In the genomic region with DNA sequence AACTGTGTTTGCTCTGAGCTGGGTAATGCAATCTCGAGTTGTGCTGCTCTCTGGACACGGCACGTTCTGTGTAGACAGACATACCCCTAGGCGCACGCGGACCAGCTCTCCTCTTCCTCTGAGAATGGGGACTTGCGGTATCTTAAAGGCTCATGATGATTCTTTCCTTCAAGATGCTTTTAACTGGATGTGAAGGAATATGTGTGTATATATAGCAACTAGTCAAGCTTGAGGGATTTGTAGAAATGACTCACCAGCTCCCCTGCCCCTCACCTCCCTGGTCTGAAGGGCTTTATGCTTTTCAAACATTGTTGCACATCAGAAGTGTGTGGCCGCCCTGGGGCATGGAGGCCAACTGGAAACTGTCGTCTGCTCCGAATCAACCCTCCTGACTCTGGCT, we compare ENCODE assay signal across 19 cellular contexts.
DNase-seq lines count a peak whose midpoint lies in the region; ATAC-seq and TF ChIP-seq lines count a peak whose summit lies in the region.
"Had no signal": no experiment of that assay in that cellular context is flagged by ENCODE, and none has a peak within 500 bp of the region (broad histone marks: within the 10 kb centered on the region; RNA-seq: fewer than 3 reads in every experiment).

No MANE protein-coding gene starts in this region.

- H3K4me3 ChIP-seq in HEK293 (ENCODE audit: low read depth, low read length) (no peak overlapping the region), astrocyte of the cerebellum (ENCODE audit: low read depth, low read length) (no peak overlapping the region), hepatocyte (no peak overlapping the region), thyroid gland (replicated peaks in 1 of 3) (no peak overlapping the region)
- H3K4me3 ChIP-seq: heart left ventricle, mucosa of descending colon, ovary, spleen had no signal

- no peaks in the 10 kb centered on the region for H3K79me2 ChIP-seq in hepatocyte

- H3K4me1 ChIP-seq in HEK293 (ENCODE audit: control insufficient read depth, insufficient read depth, low read length) = peaks cover 3% of the 10 kb centered on the region; the same call in 1 of the 2 replicates
- H3K4me1 ChIP-seq in hepatocyte (ENCODE audit: insufficient read depth) = peaks cover 20% of the 10 kb centered on the region
- peaks cover 3 to 10% of the 10 kb centered on the region in 2 donors for H3K4me1 ChIP-seq in thyroid gland

- TF ChIP-seq CTCF in HEK293 (tag by site-specific recombination; IDR thresholded peaks at IDR 0.05) = no peak
- TF ChIP-seq CTCF in astrocyte of the cerebellum (IDR thresholded peaks at IDR 0.05; ENCODE audit: low read depth, low read length, missing control alignments) = no peak
- no peak for TF ChIP-seq CTCF in hepatocyte (IDR thresholded peaks at IDR 0.05; ENCODE audit: poor library complexity)
- TF ChIP-seq CTCF in thyroid gland (IDR thresholded peaks at IDR 0.05) = no peak

- in situ Hi-C loops in astrocyte of the cerebellum (cut with HindIII; ENCODE audit: low sequenced_read_pairs) = loop anchor here (10.0 kb wide), 1 partner anchor 321 kb away; no protein-coding TSS in a partner anchor

- no peak overlapping the region for H3K27ac Mint-ChIP-seq in T-helper 2 cell treated with Interferon-gamma antibody and Interleukin-4, amounts not matched to agents 5 μg/mL and 100 μg/mL, for 36 hours
- no peak overlapping the region for H3K27ac Mint-ChIP-seq in stimulated activated naive B cell treated with anti-CD40 and anti-IgM and Interleukin-4, amounts not matched to agents 10 μg/mL and 1 μg/mL and 100 μg/mL, for 72 hours
- H3K27ac Mint-ChIP-seq: stimulated activated naive CD8-positive, alpha-beta T cell treated with anti-CD3 and anti-CD28 coated beads, Interleukin-15, Interleukin-2, amounts not matched to agents 100 ng/mL and 50 ng/mL, for 24 hours had no signal

- H3K4me3 Mint-ChIP-seq in T-helper 2 cell treated with Interferon-gamma antibody and Interleukin-4, amounts not matched to agents 5 μg/mL and 100 μg/mL, for 36 hours = no peak overlapping the region
- no peak overlapping the region for H3K4me3 Mint-ChIP-seq in stimulated activated naive B cell treated with anti-CD40 and anti-IgM and Interleukin-4, amounts not matched to agents 10 μg/mL and 1 μg/mL and 100 μg/mL, for 72 hours
- H3K4me3 Mint-ChIP-seq: CD8-positive, alpha-beta memory T cell; stimulated activated naive CD8-positive, alpha-beta T cell treated with anti-CD3 and anti-CD28 coated beads, Interleukin-15, Interleukin-2, amounts not matched to agents 100 ng/mL and 50 ng/mL, for 24 hours had no signal

- no peak overlapping the region for H2AFZ ChIP-seq in hepatocyte

- H3K27me3 ChIP-seq in hepatocyte = no peaks in the 10 kb centered on the region
- H3K27me3 ChIP-seq in thyroid gland = no peaks in the 10 kb centered on the region
- H3K27me3 ChIP-seq: heart left ventricle, ovary had no signal

- WGBS in hepatocyte (ENCODE audit: low lambda C conversion rate, missing lambda C conversion rate) = 64% methylated on average over 10 of the region's 10 CpGs
- 30 to 45% methylated on average over 10 of the region's 10 CpGs for WGBS in thyroid gland, 2 donors

- no peak for ATAC-seq in HG03039 (IDR thresholded peaks at IDR 0.05; ENCODE audit: unreplicated experiment)
- ATAC-seq in stimulated activated naive B cell treated with anti-CD40 and anti-IgM and Interleukin-4, amounts not matched to agents 10 μg/mL and 1 μg/mL and 100 μg/mL, for 72 hours (replicated peaks) = no peak
- ATAC-seq: heart left ventricle, mucosa of descending colon had no signal

- H3K9me3 ChIP-seq in HEK293 (ENCODE audit: control insufficient read depth, insufficient read depth, low read depth, low read length) (no peaks in the 10 kb centered on the region), hepatocyte (ENCODE audit: low read depth) (no peaks in the 10 kb centered on the region), thyroid gland (no peaks in the 10 kb centered on the region)
- H3K9me3 ChIP-seq: heart left ventricle, mucosa of descending colon, ovary, spleen had no signal

- POLR2A ChIA-PET in HEK293 (lab: Yijun Ruan, JAX) = no interaction called here

- no peaks in the 10 kb centered on the region for H3K36me3 ChIP-seq in HEK293 (ENCODE audit: control insufficient read depth in 2 of 2, insufficient read depth in 1 of 2, low read length in 2 of 2)
- no peaks in the 10 kb centered on the region for H3K36me3 ChIP-seq in hepatocyte (replicated peaks; ENCODE audit: insufficient read depth, low read depth)
- H3K36me3 ChIP-seq in thyroid gland = no peaks in the 10 kb centered on the region
- H3K36me3 ChIP-seq: ovary had no signal

- peaks cover 1% of the 10 kb centered on the region for H3K4me1 Mint-ChIP-seq in T-helper 2 cell treated with Interferon-gamma antibody and Interleukin-4, amounts not matched to agents 5 μg/mL and 100 μg/mL, for 36 hours (ENCODE audit: low read depth)
- peaks cover 2 to 14% of the 10 kb centered on the region in 2 donors for H3K4me1 Mint-ChIP-seq in stimulated activated naive B cell treated with anti-CD40 and anti-IgM and Interleukin-4, amounts not matched to agents 10 μg/mL and 1 μg/mL and 100 μg/mL, for 72 hours
- H3K4me1 Mint-ChIP-seq: CD8-positive, alpha-beta memory T cell had no signal

- CTCF ChIA-PET in HEK293 (lab: Yijun Ruan, JAX) = interaction anchor here (0.6 to 1.9 kb wide), 7 partner anchors 9 to 551 kb away, joined by 3 to 13 read pairs (median 3); no protein-coding TSS in a partner anchor

- intact Hi-C loops in thyroid gland (cut with DNase I) = no loop called here

- H3K27me3 Mint-ChIP-seq in T-helper 2 cell treated with Interferon-gamma antibody and Interleukin-4, amounts not matched to agents 5 μg/mL and 100 μg/mL, for 36 hours (ENCODE audit: low read depth) = peaks cover 2% of the 10 kb centered on the region
- peaks cover 0 to 16% of the 10 kb centered on the region in 2 donors for H3K27me3 Mint-ChIP-seq in stimulated activated naive B cell treated with anti-CD40 and anti-IgM and Interleukin-4, amounts not matched to agents 10 μg/mL and 1 μg/mL and 100 μg/mL, for 72 hours
- H3K27me3 Mint-ChIP-seq: stimulated activated naive CD8-positive, alpha-beta T cell treated with anti-CD3 and anti-CD28 coated beads, Interleukin-15, Interleukin-2, amounts not matched to agents 100 ng/mL and 50 ng/mL, for 24 hours had no signal

- H3K36me3 Mint-ChIP-seq in T-helper 2 cell treated with Interferon-gamma antibody and Interleukin-4, amounts not matched to agents 5 μg/mL and 100 μg/mL, for 36 hours (ENCODE audit: low read depth) = no peaks in the 10 kb centered on the region
- no peaks in the 10 kb centered on the region for H3K36me3 Mint-ChIP-seq in stimulated activated naive B cell treated with anti-CD40 and anti-IgM and Interleukin-4, amounts not matched to agents 10 μg/mL and 1 μg/mL and 100 μg/mL, for 72 hours
- H3K36me3 Mint-ChIP-seq: CD8-positive, alpha-beta memory T cell had no signal

- H3K9me3 Mint-ChIP-seq in T-helper 2 cell treated with Interferon-gamma antibody and Interleukin-4, amounts not matched to agents 5 μg/mL and 100 μg/mL, for 36 hours = no peaks in the 10 kb centered on the region
- no peaks in the 10 kb centered on the region for H3K9me3 Mint-ChIP-seq in stimulated activated naive B cell treated with anti-CD40 and anti-IgM and Interleukin-4, amounts not matched to agents 10 μg/mL and 1 μg/mL and 100 μg/mL, for 72 hours
- H3K9me3 Mint-ChIP-seq: CD8-positive, alpha-beta memory T cell; stimulated activated naive CD8-positive, alpha-beta T cell treated with anti-CD3 and anti-CD28 coated beads, Interleukin-15, Interleukin-2, amounts not matched to agents 100 ng/mL and 50 ng/mL, for 24 hours had no signal

- H3K27ac ChIP-seq in HEK293 (ENCODE audit: extremely low read depth, low read depth, low read length) = no peak overlapping the region
- H3K27ac ChIP-seq in hepatocyte = peak overlapping the region; percentile 44
- H3K27ac ChIP-seq in thyroid gland = no peak overlapping the region
- H3K27ac ChIP-seq: heart left ventricle, KMS-11, ovary, spleen had no signal

- no peak for TF ChIP-seq POLR2A in thyroid gland (IDR thresholded peaks at IDR 0.05)

- H3K9me2 ChIP-seq in hepatocyte (replicated peaks; ENCODE audit: insufficient read depth) = no peaks in the 10 kb centered on the region

- DNase-seq in astrocyte of the cerebellum (ENCODE audit: low read depth) (peak; percentile 33), hepatocyte (ENCODE audit: low spot score) (peak; percentile 49), thyroid gland (peak; percentile 23)
- DNase-seq in T-helper 2 cell treated with Interferon-gamma antibody and Interleukin-4, amounts not matched to agents 5 μg/mL and 100 μg/mL, for 36 hours (ENCODE audit: low spot score) = no peak
- DNase-seq in stimulated activated naive B cell treated with anti-CD40 and anti-IgM and Interleukin-4, amounts not matched to agents 10 μg/mL and 1 μg/mL and 100 μg/mL, for 72 hours = no peak
- DNase-seq: activated CD4-positive, CD25-positive, alpha-beta regulatory T cell treated with anti-CD3 and anti-CD28 coated beads, Interleukin-2, amount 50 U/mL, for 72 hours; activated CD8-positive, alpha-beta memory T cell treated with anti-CD3 and anti-CD28 coated beads, Interleukin-2, amount 50 U/mL, for 4 hours; activated naive CD4-positive, alpha-beta T cell treated with Interleukin-2 at 50 U/mL for 16 hours; CD8-positive, alpha-beta memory T cell; central memory CD4-positive, alpha-beta T cell; heart left ventricle; mucosa of descending colon; NCI-H1417 treated with DMSO at 0.1 percent for 48 hours; ovary; spleen had no signal

- peaks cover 10% of the 10 kb centered on the region for H4K20me1 ChIP-seq in hepatocyte (ENCODE audit: insufficient read depth, poor library complexity, severe bottlenecking)

- H3K4me2 ChIP-seq in hepatocyte = no peak overlapping the region
- H3K4me2 ChIP-seq: KMS-11 had no signal

TF ChIP-seq in HEK293, 187 proteins besides CTCF, POLR2A, EP300 and RAD21 (continues in another document):
- TF ChIP-seq OSR2 (tag by site-specific recombination; IDR thresholded peaks at IDR 0.05) (no peak), KLF10 (tag by site-specific recombination; IDR thresholded peaks at IDR 0.05) (no peak), ZFP3 (tag by site-specific recombination; IDR thresholded peaks at IDR 0.05; ENCODE audit: low read depth) (no peak), SETDB1 (IDR thresholded peaks at IDR 0.05; ENCODE audit: insufficient read length, low read length) (no peak), ZNF558 (tag by site-specific recombination; IDR thresholded peaks at IDR 0.05) (no peak), ZNF654 (tag by site-specific recombination; IDR thresholded peaks at IDR 0.05; ENCODE audit: low read depth) (no peak), GLIS1 (tag by site-specific recombination; IDR thresholded peaks at IDR 0.05) (peak; percentile 64)

Comparison
In these comparisons a context has a peak if more than half of its experiments do, and no peak if none do; other contexts are left out.
1. DNase-seq: peak in astrocyte of the cerebellum (single experiment), hepatocyte (single experiment) and thyroid gland (2 of 2); none in T-helper 2 cell treated with Interferon-gamma antibody and Interleukin-4, amounts not matched to agents 5 μg/mL and 100 μg/mL, for 36 hours (single experiment) and stimulated activated naive B cell treated with anti-CD40 and anti-IgM and Interleukin-4, amounts not matched to agents 10 μg/mL and 1 μg/mL and 100 μg/mL, for 72 hours (single experiment).